28 cellular contexts compared by ENCODE assay signal in the genomic region with DNA sequence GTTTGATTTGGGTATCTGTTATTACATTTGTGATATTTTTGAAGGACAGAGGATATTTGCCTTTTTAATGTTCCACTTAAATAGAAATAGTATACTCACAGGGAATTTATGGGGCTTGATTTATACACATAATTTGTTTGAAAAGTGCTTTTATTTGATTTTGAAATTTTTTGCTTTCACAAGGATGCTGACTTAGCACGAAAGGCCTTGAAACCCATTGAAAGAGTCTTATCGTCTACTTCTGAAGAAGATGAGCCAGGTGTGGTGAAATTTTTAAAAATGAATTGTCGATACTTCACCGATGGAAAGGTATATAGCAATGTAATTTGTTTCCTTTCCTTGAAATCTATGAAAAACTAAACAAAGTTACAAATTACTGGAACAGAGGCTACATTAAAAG.
"Had no signal": no experiment of that assay in that cellular context is flagged by ENCODE, and none has a peak within 500 bp of the region (broad histone marks: within the 10 kb centered on the region; RNA-seq: fewer than 3 reads in every experiment).

No MANE protein-coding gene starts in this region.

- DNase-seq: colonic mucosa; cortex of kidney; dermis blood vessel endothelial cell; dorsolateral prefrontal cortex; effector CD4-positive, alpha-beta T cell; effector CD8-positive, alpha-beta T cell; effector memory CD4-positive, alpha-beta T cell; effector memory CD8-positive, alpha-beta T cell; endodermal cell; erythroblast; esophagus squamous epithelium; foreskin fibroblast; foreskin keratinocyte; foreskin melanocyte; gastrocnemius medialis; glutamatergic neuron; head of caudate nucleus; heart left ventricle; heart right ventricle had no signal

- FAIRE-seq: endometrium, frontal cortex had no signal

- H3K9me3 Mint-ChIP-seq: dendritic cell treated with granulocyte-macrophage colony-stimulating factor and Interleukin-4, amounts not matched to agents 40 ng/mL and 50 ng/mL, for 4 days; effector memory CD8-positive, alpha-beta T cell; endodermal cell had no signal

- H3K4me3 ChIP-seq: colonic mucosa, coronary artery, dorsolateral prefrontal cortex, esophagus muscularis mucosa, esophagus squamous epithelium, gastrocnemius medialis, gastroesophageal sphincter, heart left ventricle, heart right ventricle, hepatocyte had no signal

- H2AFZ ChIP-seq: hepatocyte had no signal

- H3K27ac ChIP-seq: colonic mucosa, coronary artery, epithelial cell of prostate, esophagus muscularis mucosa, esophagus squamous epithelium, foreskin keratinocyte, gastrocnemius medialis, gastroesophageal sphincter, heart left ventricle, heart right ventricle, hepatocyte had no signal

- H3K27me3 ChIP-seq: colonic mucosa, dorsolateral prefrontal cortex, esophagus muscularis mucosa, esophagus squamous epithelium, foreskin keratinocyte, gastrocnemius medialis, gastroesophageal sphincter, heart left ventricle, heart right ventricle, hepatocyte had no signal

- H3K4me2 ChIP-seq: hepatocyte had no signal

- H3K4me1 ChIP-seq: colonic mucosa, esophagus muscularis mucosa, esophagus squamous epithelium, foreskin keratinocyte, gastrocnemius medialis, gastroesophageal sphincter, heart left ventricle, heart right ventricle had no signal

- H3K79me2 ChIP-seq: hepatocyte had no signal

- ATAC-seq: effector memory CD8-positive, alpha-beta T cell; esophagus mucosa; foreskin keratinocyte; gastrocnemius medialis; gastroesophageal sphincter; heart left ventricle; heart right ventricle had no signal

- H3K9me3 ChIP-seq: colonic mucosa, esophagus muscularis mucosa, esophagus squamous epithelium, gastrocnemius medialis, gastroesophageal sphincter, heart left ventricle, heart right ventricle had no signal

- H3K27me3 Mint-ChIP-seq: dendritic cell treated with granulocyte-macrophage colony-stimulating factor and Interleukin-4, amounts not matched to agents 40 ng/mL and 50 ng/mL, for 4 days; effector memory CD8-positive, alpha-beta T cell had no signal

- H3K4me3 Mint-ChIP-seq: dendritic cell treated with granulocyte-macrophage colony-stimulating factor and Interleukin-4, amounts not matched to agents 40 ng/mL and 50 ng/mL, for 4 days; effector memory CD8-positive, alpha-beta T cell; endodermal cell had no signal

- H3K27ac Mint-ChIP-seq: dendritic cell treated with granulocyte-macrophage colony-stimulating factor and Interleukin-4, amounts not matched to agents 40 ng/mL and 50 ng/mL, for 4 days; endodermal cell had no signal

- H3K36me3 ChIP-seq: colonic mucosa had no signal
